Comparison of ENCODE assay signal across 21 cellular contexts in the genomic region with DNA sequence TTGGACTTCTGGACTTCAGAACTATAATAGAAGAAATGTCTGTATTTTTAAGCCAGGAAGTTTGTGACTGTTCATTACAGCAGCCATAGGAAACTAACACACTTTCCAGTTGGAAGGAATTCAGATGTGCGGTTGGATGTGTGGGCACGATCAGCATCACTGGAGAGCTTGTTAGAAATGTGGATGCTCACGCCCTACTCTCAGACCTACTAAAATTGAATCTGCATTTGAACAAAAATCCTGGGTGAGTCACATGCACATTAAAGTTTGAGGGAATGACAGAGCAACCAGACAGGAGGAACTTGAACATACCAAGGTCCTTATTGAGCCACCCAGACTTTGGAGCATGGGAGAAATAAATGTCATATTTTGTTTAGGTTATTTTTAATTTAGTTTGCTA.
DNase-seq lines count a peak whose midpoint lies in the region; ATAC-seq and TF ChIP-seq lines count a peak whose summit lies in the region.
"Had no signal": no experiment of that assay in that cellular context is flagged by ENCODE, and none has a peak within 500 bp of the region (broad histone marks: within the 10 kb centered on the region; RNA-seq: fewer than 3 reads in every experiment).

No MANE protein-coding gene starts in this region.

- DNase-seq in H4 (ENCODE audit: low spot score) (peak; percentile 75), RPMI7951 (ENCODE audit: low read depth) (peak; percentile 92), fibroblast of mammary gland (ENCODE audit: low read depth) (peak; percentile 6), NOMO-1 (lab: John Stamatoyannopoulos, UW; ENCODE audit: unreplicated experiment in 2 of 2) (no peak), hypothalamus (lab: John Stamatoyannopoulos, UW) (no peak)
- DNase-seq in activated effector memory CD4-positive, alpha-beta T cell treated with Interleukin-2 at 50 U/mL for 16 hours = no peak
- DNase-seq: activated CD4-positive, alpha-beta T cell treated with anti-CD3 and anti-CD28 coated beads for 4 hours; activated CD8-positive, alpha-beta memory T cell treated with anti-CD3 and anti-CD28 coated beads for 24 hours; activated gamma-delta T cell treated with Interleukin-2 at 50 U/mL for 16 hours; brain microvascular endothelial cell; CD4-positive, alpha-beta memory T cell; GDM1; NCI-H2081 treated with DMSO at 0.1 percent for 48 hours; NCI-H345; right cardiac atrium; stimulated activated CD4-positive, alpha-beta T cell treated with anti-CD3 and anti-CD28 coated beads, Interleukin-4, amount 100 ng/mL, for 4 hours; T-helper 17 cell had no signal

- no peak overlapping the region for H3K4me3 ChIP-seq in fibroblast of mammary gland (ENCODE audit: control insufficient read depth, low read depth, low read length)
- H3K4me3 ChIP-seq: HAP-1, neural progenitor cell had no signal

- no peak for ATAC-seq in GM19023 (IDR thresholded peaks at IDR 0.05; ENCODE audit: unreplicated experiment)
- ATAC-seq: right cardiac atrium; stimulated activated memory B cell treated with anti-CD40 and anti-IgM and Interleukin-4, amounts not matched to agents 10 μg/mL and 1 μg/mL and 100 μg/mL, for 72 hours; T-helper 17 cell had no signal

- TF ChIP-seq CTCF in fibroblast of mammary gland (conservative IDR thresholded peaks at IDR 0.05; ENCODE audit: control insufficient read depth, insufficient read depth, low read depth, low read length) = no peak

Comparison
In these comparisons a context has a peak if more than half of its experiments do, and no peak if none do; other contexts are left out.
1. DNase-seq: peak in H4 (single experiment), RPMI7951 (single experiment) and fibroblast of mammary gland (single experiment); none in NOMO-1 (0 of 2), hypothalamus (0 of 51) and activated effector memory CD4-positive, alpha-beta T cell treated with Interleukin-2 at 50 U/mL for 16 hours (single experiment).